ENCODE assay signal across 8 cellular contexts in the genomic region with DNA sequence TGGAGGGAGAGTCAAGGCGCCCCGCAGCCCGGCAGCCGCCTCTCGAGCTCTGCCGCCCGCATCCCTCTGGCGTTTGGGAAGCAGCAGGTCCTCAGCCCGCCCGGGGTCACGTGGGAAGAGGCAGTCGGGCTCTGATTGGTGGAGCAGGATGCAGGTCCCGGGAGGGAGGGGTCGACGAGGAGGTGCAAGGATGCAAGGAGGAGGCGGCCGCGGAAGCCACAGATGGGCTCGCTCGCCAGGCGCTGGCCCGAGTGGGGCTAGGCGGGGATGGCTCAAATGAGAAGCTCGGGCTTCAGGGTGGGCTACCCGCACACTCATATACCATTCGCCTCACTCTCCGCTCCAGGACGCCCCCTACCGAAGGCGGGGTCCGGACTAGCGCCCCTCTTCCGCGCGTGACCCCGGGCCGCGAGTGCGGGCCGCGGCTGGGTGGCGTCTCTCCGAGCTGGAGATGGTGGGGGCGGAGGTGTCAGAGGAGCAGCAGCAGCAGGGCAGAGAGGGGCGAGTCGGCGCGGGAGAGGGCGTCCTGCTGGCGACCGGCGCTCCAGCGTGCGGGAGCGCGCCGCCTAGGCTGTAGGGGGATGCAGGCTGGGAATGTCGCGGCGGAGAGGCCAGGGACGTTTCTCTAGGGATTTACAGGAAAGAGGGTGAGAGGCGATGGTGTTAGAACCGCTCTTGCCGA. TPM values are rescaled to one million over a fixed set of nuclear protein-coding genes. Genes with fewer than 3 reads are reported as not detected.
DNase-seq lines count a peak whose midpoint lies in the region; ATAC-seq and TF ChIP-seq lines count a peak whose summit lies in the region.

A gene with protein sequence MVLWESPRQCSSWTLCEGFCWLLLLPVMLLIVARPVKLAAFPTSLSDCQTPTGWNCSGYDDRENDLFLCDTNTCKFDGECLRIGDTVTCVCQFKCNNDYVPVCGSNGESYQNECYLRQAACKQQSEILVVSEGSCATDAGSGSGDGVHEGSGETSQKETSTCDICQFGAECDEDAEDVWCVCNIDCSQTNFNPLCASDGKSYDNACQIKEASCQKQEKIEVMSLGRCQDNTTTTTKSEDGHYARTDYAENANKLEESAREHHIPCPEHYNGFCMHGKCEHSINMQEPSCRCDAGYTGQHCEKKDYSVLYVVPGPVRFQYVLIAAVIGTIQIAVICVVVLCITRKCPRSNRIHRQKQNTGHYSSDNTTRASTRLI (minus strand): TSS at position 68 of the 682 bp plus-strand sequence. CDS start 409 bp downstream, outside the sequence.

- TF ChIP-seq CTCF in Panc1 (IDR thresholded peaks at IDR 0.05): peak; percentile 48

- BruUV-seq in Panc1 (replicated peaks; lab: Mats Ljungman, UMichigan): no TSS peak

- ATAC-seq in GM19397 (IDR thresholded peaks at IDR 0.05; ENCODE audit: unreplicated experiment): peak; percentile 71
- peak; percentile 48 for ATAC-seq in HG03565 (IDR thresholded peaks at IDR 0.05; ENCODE audit: unreplicated experiment)
- peak; percentile 62 for ATAC-seq in Panc1
- peak; percentile 89 for ATAC-seq in Right ventricle myocardium superior (ENCODE audit: poor library complexity)

- POLR2A ChIA-PET in Panc1 (lab: Charles Lee): no interaction called here

- no peak within 1 kb of the TSS for H3K27ac ChIP-seq in Panc1 (ENCODE audit: low read length)
- no peak within 1 kb of the TSS for H3K27ac ChIP-seq in urinary bladder (ENCODE audit: low read depth)

- peak within 1 kb of the TSS; percentile 51 to 69 for H3K4me3 ChIP-seq in Panc1 (ENCODE audit: low read depth in 2 of 2, low read length in 2 of 2)
- peak within 1 kb of the TSS; percentile 25 for H3K4me3 ChIP-seq in urinary bladder (ENCODE audit: low read depth, low read length)

- peaks cover 7% of the 10 kb centered on the region for H3K4me1 ChIP-seq in Panc1 (ENCODE audit: control insufficient read depth, insufficient read depth, low read length)
- H3K4me1 ChIP-seq in urinary bladder (ENCODE audit: insufficient read depth): peaks cover 1% of the 10 kb centered on the region

- peak; percentile 81 for DNase-seq in AG08395 (ENCODE audit: low spot score)
- no peak for DNase-seq in Panc1 (ENCODE audit: low read depth, low spot score)
- DNase-seq in activated naive CD8-positive, alpha-beta T cell treated with anti-CD3 and anti-CD28 coated beads, Interleukin-2, amount 50 U/mL, for 16 hours (ENCODE audit: low read depth, low spot score): peak; percentile 7
- peak; percentile 78 for DNase-seq in Right ventricle myocardium superior
- DNase-seq in non-pigmented ciliary epithelial cell (ENCODE audit: low read depth): peak; percentile 50

- no peaks in the 10 kb centered on the region for H3K9me3 ChIP-seq in Panc1 (ENCODE audit: control insufficient read depth, insufficient read depth, low read depth, low read length)

- intact Hi-C loops in Panc1 (cut with micrococcal nuclease; ENCODE audit: unreplicated experiment): no loop called here
- intact Hi-C loops in Right ventricle myocardium superior (cut with DNase I): no loop called here

- H3K27me3 ChIP-seq in Panc1 (ENCODE audit: control insufficient read depth, insufficient read depth, low read length): peaks cover 25% of the 10 kb centered on the region

- CTCF ChIA-PET in Panc1 (lab: Charles Lee): no interaction called here

- H3K36me3 ChIP-seq in Panc1 (ENCODE audit: control insufficient read depth, insufficient read depth, low read length): no peaks in the 10 kb centered on the region
- H3K36me3 ChIP-seq in urinary bladder (ENCODE audit: insufficient read depth): no peaks in the 10 kb centered on the region

- in situ Hi-C loops in Panc1 (cut with HindIII; ENCODE audit: low pct_unique_long_range_greater_than_20kb, low sequenced_read_pairs): no loop called here

- WGBS in urinary bladder: 2% methylated on average over 64 of the region's 64 CpGs

RNA-seq across cellular contexts. Expression of the gene that starts here (rescaled TPM):
- total RNA-seq in Panc1 (2021; ENCODE audit: unreplicated experiment) (1.5 TPM), Right ventricle myocardium superior (0.19 TPM), urinary bladder (4.7 TPM)
- polyA plus RNA-seq in Panc1 (2012; ENCODE audit: insufficient read length): 0.21 TPM
- 3.5 TPM for polyA plus RNA-seq in urinary bladder

Comparison
In these comparisons a context has a peak if more than half of its experiments do, and no peak if none do; other contexts are left out.
1. Peak in DNase-seq and ATAC-seq in Right ventricle myocardium superior; RNA of the gene not detected or under 1 TPM.